ENCODE assay signal across 12 cellular contexts in genomic region chr6:18034798-18035202, GRCh38. TPM values are rescaled to one million over a fixed set of nuclear protein-coding genes. Genes with fewer than 3 reads are reported as not detected.
DNase-seq lines count a peak whose midpoint lies in the region; ATAC-seq and TF ChIP-seq lines count a peak whose summit lies in the region.
"Had no signal": no experiment of that assay in that cellular context is flagged by ENCODE, and none has a peak within 500 bp of the region (broad histone marks: within the 10 kb centered on the region; RNA-seq: fewer than 3 reads in every experiment).

No MANE protein-coding gene starts in this region.

- H3K4me1 ChIP-seq in A673 (ENCODE audit: insufficient read depth, low read length, poor library complexity, severe bottlenecking), result no peaks in the 10 kb centered on the region
- no peaks in the 10 kb centered on the region for H3K4me1 ChIP-seq in SJCRH30

- H3K4me3 ChIP-seq in A673 (ENCODE audit: low read depth, low read length, poor library complexity, severe bottlenecking), result no peak overlapping the region
- no peak overlapping the region for H3K4me3 ChIP-seq in SJCRH30
- no peak overlapping the region for H3K4me3 ChIP-seq in fibroblast of villous mesenchyme (ENCODE audit: low read depth, low read length)
- no peak overlapping the region for H3K4me3 ChIP-seq in H7 (ENCODE audit: insufficient read depth, low read depth, low read length)

- no peak for TF ChIP-seq CTCF in A673 (conservative IDR thresholded peaks at IDR 0.05; ENCODE audit: low read depth, low read length)
- TF ChIP-seq CTCF in fibroblast of villous mesenchyme (IDR thresholded peaks at IDR 0.05; ENCODE audit: insufficient read depth, low read depth, low read length), result no peak

- intact Hi-C loops in A673 (cut with micrococcal nuclease; ENCODE audit: unreplicated experiment), result no loop called here

- BruUV-seq in A673 (replicated peaks; lab: Mats Ljungman, UMichigan), result no TSS peak

- H3K36me3 ChIP-seq in A673 (ENCODE audit: insufficient read depth, low read length, poor library complexity, severe bottlenecking), result no peaks in the 10 kb centered on the region
- H3K36me3 ChIP-seq in SJCRH30, result no peaks in the 10 kb centered on the region
- H3K36me3 ChIP-seq in H7 (replicated peaks; ENCODE audit: control insufficient read depth, insufficient read depth, low read length), result no peaks in the 10 kb centered on the region

- DNase-seq in A673 (ENCODE audit: low spot score) (peak; percentile 28), HT1080 (ENCODE audit: low read depth) (peak; percentile 8), SJCRH30 (peak; percentile 3 to 20), fibroblast of villous mesenchyme (ENCODE audit: low read depth) (peak; percentile 14), H7 (no peak)
- no peak for DNase-seq in activated CD4-positive, alpha-beta T cell treated with anti-CD3 and anti-CD28 coated beads, Interleukin-2, amount 50 U/mL, for 48 hours
- DNase-seq: activated CD8-positive, alpha-beta memory T cell treated with anti-CD3 and anti-CD28 coated beads, Interleukin-2, amount 50 U/mL, for 48 hours; kidney; NCI-H1694 treated with DMSO at 0.1 percent for 48 hours; posterior cingulate gyrus had no signal

- POLR2A ChIA-PET in A673 (lab: Charles Lee; ENCODE audit: low non-redundant PET), result no interaction called here

- ATAC-seq in GM18909 (IDR thresholded peaks at IDR 0.05; ENCODE audit: poor library complexity, unreplicated experiment) (no peak), GM21717 (IDR thresholded peaks at IDR 0.05; ENCODE audit: unreplicated experiment) (no peak)

- CTCF ChIA-PET in A673 (lab: Charles Lee), result no interaction called here

- H3K27me3 ChIP-seq in A673 (replicated peaks; ENCODE audit: insufficient read depth, low read depth, low read length, poor library complexity) (no peaks in the 10 kb centered on the region), SJCRH30 (no peaks in the 10 kb centered on the region), H7 (ENCODE audit: control insufficient read depth, insufficient read depth, low read length) (no peaks in the 10 kb centered on the region)

- H3K9me3 ChIP-seq in A673 (ENCODE audit: low read depth, low read length, poor library complexity, severe bottlenecking), result no peaks in the 10 kb centered on the region
- H3K9me3 ChIP-seq in SJCRH30 (replicated peaks), result no peaks in the 10 kb centered on the region

- no peak overlapping the region for H3K27ac ChIP-seq in A673 (ENCODE audit: low read depth, low read length, poor library complexity, severe bottlenecking)
- no peak overlapping the region for H3K27ac ChIP-seq in SJCRH30

RNA-seq across cellular contexts. Expression of gene KIF13A, which starts 47.4 kb away (rescaled TPM):
- 19.7 and 21.1 TPM in 2 replicates for total RNA-seq in A673 (2021)
- 23.8 and 26.1 TPM in 2 replicates for total RNA-seq in HT1080 (2014; rRNA removed; shearing (Covaris generic))
- 16.9 and 19.9 TPM in 2 replicates for polyA plus RNA-seq in HT1080 (2015; cell fraction: cytosol; rRNA removed)
- polyA plus RNA-seq in HT1080 (2015; cell fraction: nucleus; rRNA removed), result 14.9 and 15.5 TPM in 2 replicates
- 13.3 and 18.9 TPM in 2 replicates for total RNA-seq in SJCRH30 (2014; rRNA removed; shearing (Covaris generic))
- total RNA-seq in fibroblast of villous mesenchyme, result 49.2 and 53.8 TPM in 2 replicates
- total RNA-seq in H7 (2014; rRNA removed; shearing (Covaris generic)), result 21.0 and 25.8 TPM in 2 replicates

Comparison
In these comparisons a context has a peak if more than half of its experiments do, and no peak if none do; other contexts are left out.
1. DNase-seq: peak in A673 (single experiment), HT1080 (single experiment), SJCRH30 (2 of 2) and fibroblast of villous mesenchyme (single experiment); none in activated CD4-positive, alpha-beta T cell treated with anti-CD3 and anti-CD28 coated beads, Interleukin-2, amount 50 U/mL, for 48 hours (0 of 2) and H7 (single experiment).